ENCODE assay signal across 8 cellular contexts in the genomic region with DNA sequence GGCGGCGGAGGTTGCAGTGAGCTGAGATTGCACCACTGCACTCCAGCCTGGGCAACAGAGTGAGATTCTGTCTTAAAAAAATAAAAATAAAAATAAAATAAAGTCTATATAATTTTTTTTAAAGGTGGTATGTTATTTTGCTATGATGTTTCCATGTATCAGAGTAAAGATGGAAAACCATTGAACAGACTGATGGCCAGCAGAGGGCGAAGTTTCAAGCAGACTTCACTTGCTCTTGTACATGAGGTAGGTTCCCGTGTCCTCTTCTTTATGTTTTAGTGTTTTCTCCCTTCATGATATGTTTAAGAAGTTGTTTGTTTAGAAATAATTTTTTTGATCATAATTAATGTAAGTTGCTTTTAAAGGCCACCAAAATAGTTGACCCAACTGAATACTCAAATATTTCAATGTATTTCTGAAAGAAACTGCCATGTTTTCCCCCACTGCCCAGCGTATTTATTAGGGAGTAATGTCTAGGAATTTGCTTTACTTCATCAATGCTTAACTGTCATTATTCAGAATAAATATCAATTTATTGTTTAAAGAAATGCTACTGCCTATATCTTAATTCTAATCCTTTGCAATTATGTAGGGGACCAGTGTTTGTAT.
DNase-seq lines count a peak whose midpoint lies in the region; ATAC-seq and TF ChIP-seq lines count a peak whose summit lies in the region.

No MANE protein-coding gene starts in this region.

- H3K4me1 ChIP-seq in liver (ENCODE audit: control insufficient read depth in 4 of 4, insufficient read depth in 4 of 4, low read length in 3 of 4): no peaks in the 10 kb centered on the region

- no peaks in the 10 kb centered on the region for H3K4me1 Mint-ChIP-seq in central memory CD8-positive, alpha-beta T cell

- H3K9me3 ChIP-seq in MG63: no peaks in the 10 kb centered on the region
- no peaks in the 10 kb centered on the region for H3K9me3 ChIP-seq in liver (ENCODE audit: control insufficient read depth in 4 of 4, low read length in 3 of 4)

- peak; percentile 46 for TF ChIP-seq CTCF in liver (IDR thresholded peaks at IDR 0.05; ENCODE audit: low read depth, low read length, missing input control)

- peaks cover 3% of the 10 kb centered on the region for H3K36me3 Mint-ChIP-seq in central memory CD8-positive, alpha-beta T cell (ENCODE audit: insufficient read depth)

- peaks cover 3% of the 10 kb centered on the region for H3K27me3 ChIP-seq in MG63
- H3K27me3 ChIP-seq in liver (ENCODE audit: control insufficient read depth in 4 of 4, insufficient read depth in 4 of 4, low read length in 3 of 4): no peaks in the 10 kb centered on the region

- H3K9ac ChIP-seq in liver (ENCODE audit: low read depth in 1 of 2, low read length in 2 of 2): no peak overlapping the region

- peak; percentile 54 to 72 for TF ChIP-seq RAD21 in liver (IDR thresholded peaks at IDR 0.05)

- H3K27ac Mint-ChIP-seq in central memory CD8-positive, alpha-beta T cell (ENCODE audit: low read depth): no peak overlapping the region

- no peak overlapping the region for H3K27ac ChIP-seq in liver (ENCODE audit: low read depth in 1 of 2, low read length in 2 of 2)

- no peaks in the 10 kb centered on the region for H3K9me3 Mint-ChIP-seq in central memory CD8-positive, alpha-beta T cell

- no peak overlapping the region for H3K4me3 Mint-ChIP-seq in central memory CD8-positive, alpha-beta T cell

- H3K4me3 ChIP-seq in MG63 (no peak overlapping the region), liver (ENCODE audit: low read depth in 1 of 3, low read length in 3 of 3) (no peak overlapping the region)

- DNase-seq in NCI-H82 (lab: John Stamatoyannopoulos, UW) (peak; percentile 70), NCI-H82 treated with DMSO at 0.1 percent for 48 hours (lab: John Stamatoyannopoulos, UW; ENCODE audit: unreplicated experiment) (no peak), MG63 (peak; percentile 86), UCSD-AML1 (lab: John Stamatoyannopoulos, UW; ENCODE audit: unreplicated experiment) (peak; percentile 21)
- DNase-seq in central memory CD8-positive, alpha-beta T cell (ENCODE audit: low spot score in 2 of 2): peak; percentile 17 to 22
- peak; percentile 18 to 23 for DNase-seq in stimulated activated CD8-positive, alpha-beta memory T cell treated with anti-CD3 and anti-CD28 coated beads, Interleukin-15, amount 100 ng/mL, for 48 hours (ENCODE audit: low read depth in 2 of 2)

- H3K27me3 Mint-ChIP-seq in central memory CD8-positive, alpha-beta T cell: no peaks in the 10 kb centered on the region

- WGBS in liver: 85% methylated on average over 5 of the region's 5 CpGs

- ATAC-seq in central memory CD8-positive, alpha-beta T cell (replicated peaks; ENCODE audit: extremely low read depth, poor library complexity, severe bottlenecking): no peak
- no peak for ATAC-seq in GM19452 (IDR thresholded peaks at IDR 0.05; ENCODE audit: unreplicated experiment)

- no peaks in the 10 kb centered on the region for H3K36me3 ChIP-seq in MG63
- peaks cover 0 to 2% (median 0%) of the 10 kb centered on the region in 4 donors for H3K36me3 ChIP-seq in liver (ENCODE audit: control insufficient read depth in 4 of 4, insufficient read depth in 3 of 4, low read depth in 1 of 4, low read length in 3 of 4)

TF ChIP-seq in liver, 16 proteins besides CTCF, POLR2A, EP300 and RAD21:
- TF ChIP-seq FOXA1 (IDR thresholded peaks at IDR 0.05): no peak
- TF ChIP-seq, protein P1, sequence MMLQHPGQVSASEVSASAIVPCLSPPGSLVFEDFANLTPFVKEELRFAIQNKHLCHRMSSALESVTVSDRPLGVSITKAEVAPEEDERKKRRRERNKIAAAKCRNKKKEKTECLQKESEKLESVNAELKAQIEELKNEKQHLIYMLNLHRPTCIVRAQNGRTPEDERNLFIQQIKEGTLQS (IDR thresholded peaks at IDR 0.05): no peak
- no peak for TF ChIP-seq SP1 (IDR thresholded peaks at IDR 0.05)
- TF ChIP-seq, protein P2, sequence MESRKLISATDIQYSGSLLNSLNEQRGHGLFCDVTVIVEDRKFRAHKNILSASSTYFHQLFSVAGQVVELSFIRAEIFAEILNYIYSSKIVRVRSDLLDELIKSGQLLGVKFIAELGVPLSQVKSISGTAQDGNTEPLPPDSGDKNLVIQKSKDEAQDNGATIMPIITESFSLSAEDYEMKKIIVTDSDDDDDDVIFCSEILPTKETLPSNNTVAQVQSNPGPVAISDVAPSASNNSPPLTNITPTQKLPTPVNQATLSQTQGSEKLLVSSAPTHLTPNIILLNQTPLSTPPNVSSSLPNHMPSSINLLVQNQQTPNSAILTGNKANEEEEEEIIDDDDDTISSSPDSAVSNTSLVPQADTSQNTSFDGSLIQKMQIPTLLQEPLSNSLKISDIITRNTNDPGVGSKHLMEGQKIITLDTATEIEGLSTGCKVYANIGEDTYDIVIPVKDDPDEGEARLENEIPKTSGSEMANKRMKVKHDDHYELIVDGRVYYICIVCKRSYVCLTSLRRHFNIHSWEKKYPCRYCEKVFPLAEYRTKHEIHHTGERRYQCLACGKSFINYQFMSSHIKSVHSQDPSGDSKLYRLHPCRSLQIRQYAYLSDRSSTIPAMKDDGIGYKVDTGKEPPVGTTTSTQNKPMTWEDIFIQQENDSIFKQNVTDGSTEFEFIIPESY (IDR thresholded peaks at IDR 0.05): no peak
- TF ChIP-seq FOXA2 (IDR thresholded peaks at IDR 0.05): no peak
- TF ChIP-seq, protein P3, sequence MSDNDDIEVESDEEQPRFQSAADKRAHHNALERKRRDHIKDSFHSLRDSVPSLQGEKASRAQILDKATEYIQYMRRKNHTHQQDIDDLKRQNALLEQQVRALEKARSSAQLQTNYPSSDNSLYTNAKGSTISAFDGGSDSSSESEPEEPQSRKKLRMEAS (IDR thresholded peaks at IDR 0.05): no peak
- TF ChIP-seq JUND (IDR thresholded peaks at IDR 0.05): no peak
- no peak for TF ChIP-seq RXRA (IDR thresholded peaks at IDR 0.05)
- no peak for TF ChIP-seq YY1 (IDR thresholded peaks at IDR 0.05)
